ENCODE assay signal across 6 cellular contexts in genomic region chr6:149460249-149460648, GRCh38. TPM values are rescaled to one million over a fixed set of nuclear protein-coding genes. Genes with fewer than 3 reads are reported as not detected.
DNase-seq lines count a peak whose midpoint lies in the region; ATAC-seq, FAIRE-seq and TF ChIP-seq lines count a peak whose summit lies in the region.
"Not testable (repeated sequence)": the region's sequence is repeated elsewhere in the genome, so short reads cannot be mapped to it uniquely, and the experiment has no call there.

No MANE protein-coding gene starts in this region.

- H3K27ac Mint-ChIP-seq in CD4-positive, alpha-beta T cell: peak overlapping the region; percentile 51
- peak overlapping the region; percentile 54 for H3K27ac Mint-ChIP-seq in activated T-helper 17 cell treated with anti-CD3 and anti-CD28 coated beads, Interleukin-2, amount 50 U/mL, for 72 hours
- not testable (repeated sequence) for H3K27ac Mint-ChIP-seq in astrocyte (ENCODE audit: unreplicated experiment)

- POLR2A ChIA-PET in CD4-positive, alpha-beta T cell (lab: Charles Lee): not testable (repeated sequence)

- not testable (repeated sequence) for H3K4me1 ChIP-seq in astrocyte (ENCODE audit: insufficient read depth, low read length); right cardiac atrium (ENCODE audit: control insufficient read depth, insufficient read depth, low read length); upper lobe of right lung

- H3K4me3 ChIP-seq in astrocyte (ENCODE audit: insufficient read depth, low read depth, low read length); right cardiac atrium (ENCODE audit: low read length); upper lobe of right lung: not testable (repeated sequence)

- H3K9me3 ChIP-seq in CD4-positive, alpha-beta T cell (ENCODE audit: control insufficient read depth, low read length); astrocyte (ENCODE audit: insufficient read depth, low read depth, low read length); right cardiac atrium (ENCODE audit: control insufficient read depth, low read length); upper lobe of right lung: not testable (repeated sequence)

- H4K20me1 ChIP-seq in astrocyte (ENCODE audit: insufficient read depth, low read length): not testable (repeated sequence)

- 61% methylated on average over 3 of the region's 3 CpGs for WGBS in right cardiac atrium

- not testable (repeated sequence) for ATAC-seq in CD4-positive, alpha-beta T cell (ENCODE audit: poor library complexity); activated T-helper 17 cell treated with anti-CD3 and anti-CD28 coated beads, Interleukin-2, amount 50 U/mL, for 72 hours (replicated peaks)
- ATAC-seq in right cardiac atrium: peak in 1 of 2 donors; percentile 33
- ATAC-seq in upper lobe of right lung: peak; percentile 43

- peaks cover 19% of the 10 kb centered on the region for H3K4me1 Mint-ChIP-seq in CD4-positive, alpha-beta T cell (ENCODE audit: low read depth)
- H3K4me1 Mint-ChIP-seq in activated T-helper 17 cell treated with anti-CD3 and anti-CD28 coated beads, Interleukin-2, amount 50 U/mL, for 72 hours: peaks cover 45% of the 10 kb centered on the region
- H3K4me1 Mint-ChIP-seq in astrocyte (ENCODE audit: low read depth, unreplicated experiment): not testable (repeated sequence)

- FAIRE-seq in astrocyte (lab: Jason Lieb, UNC): not testable (repeated sequence)

- intact Hi-C loops in CD4-positive, alpha-beta T cell (cut with DNase I, micrococcal nuclease): loop anchor here in 1 of 2 experiments (10.0 kb wide), 1 partner anchor 55 kb away; no protein-coding TSS in a partner anchor
- intact Hi-C loops in right cardiac atrium (cut with DNase I); posterior vena cava (cut with DNase I); upper lobe of right lung (cut with DNase I): not testable (repeated sequence)

- CTCF ChIA-PET in CD4-positive, alpha-beta T cell (lab: Charles Lee): not testable (repeated sequence)

- H3K79me2 ChIP-seq in astrocyte (ENCODE audit: insufficient read depth, low read length): not testable (repeated sequence)

- H3K27me3 ChIP-seq in CD4-positive, alpha-beta T cell (ENCODE audit: control insufficient read depth, insufficient read depth, low read length); astrocyte (ENCODE audit: insufficient read depth, low read length); right cardiac atrium (ENCODE audit: control insufficient read depth, insufficient read depth); upper lobe of right lung: not testable (repeated sequence)

- H3K9me3 Mint-ChIP-seq in CD4-positive, alpha-beta T cell; activated T-helper 17 cell treated with anti-CD3 and anti-CD28 coated beads, Interleukin-2, amount 50 U/mL, for 72 hours; astrocyte (ENCODE audit: unreplicated experiment): not testable (repeated sequence)

- H3K4me3 Mint-ChIP-seq in CD4-positive, alpha-beta T cell; activated T-helper 17 cell treated with anti-CD3 and anti-CD28 coated beads, Interleukin-2, amount 50 U/mL, for 72 hours; astrocyte (ENCODE audit: unreplicated experiment): not testable (repeated sequence)

- not testable (repeated sequence) for H3K27ac ChIP-seq in CD4-positive, alpha-beta T cell (ENCODE audit: low read depth, low read length); right cardiac atrium (ENCODE audit: low read length); upper lobe of right lung
- H3K27ac ChIP-seq in astrocyte (ENCODE audit: low read depth, low read length): peak overlapping the region; percentile 8

- not testable (repeated sequence) for H3K36me3 ChIP-seq in astrocyte (ENCODE audit: insufficient read depth, low read length); upper lobe of right lung

- H3K9ac ChIP-seq in astrocyte (ENCODE audit: low read length): not testable (repeated sequence)

- not testable (repeated sequence) for TF ChIP-seq CTCF in CD4-positive, alpha-beta T cell (IDR thresholded peaks at IDR 0.05); astrocyte (IDR thresholded peaks at IDR 0.05; ENCODE audit: insufficient read depth, low read depth, low read length); upper lobe of right lung (IDR thresholded peaks at IDR 0.05)

- H2AFZ ChIP-seq in astrocyte (ENCODE audit: low read depth, low read length): not testable (repeated sequence)

- peaks cover 83% of the 10 kb centered on the region for H3K36me3 Mint-ChIP-seq in CD4-positive, alpha-beta T cell (ENCODE audit: low read depth)
- H3K36me3 Mint-ChIP-seq in activated T-helper 17 cell treated with anti-CD3 and anti-CD28 coated beads, Interleukin-2, amount 50 U/mL, for 72 hours (ENCODE audit: low read depth): peaks cover 100% of the 10 kb centered on the region
- H3K36me3 Mint-ChIP-seq in astrocyte (ENCODE audit: low read depth, unreplicated experiment): not testable (repeated sequence)

- DNase-seq in CD4-positive, alpha-beta T cell; astrocyte (ENCODE audit: low read depth); upper lobe of right lung: not testable (repeated sequence)
- peak in 2 of 3 donors; percentile 30 to 71 for DNase-seq in right cardiac atrium
- peak; percentile 6 for DNase-seq in posterior vena cava (ENCODE audit: low spot score)

- not testable (repeated sequence) for H3K4me2 ChIP-seq in astrocyte (ENCODE audit: low read length)

- H3K27me3 Mint-ChIP-seq in CD4-positive, alpha-beta T cell; activated T-helper 17 cell treated with anti-CD3 and anti-CD28 coated beads, Interleukin-2, amount 50 U/mL, for 72 hours: not testable (repeated sequence)
- H3K27me3 Mint-ChIP-seq in astrocyte (ENCODE audit: low read depth, unreplicated experiment): peaks cover 17% of the 10 kb centered on the region

RNA-seq across cellular contexts. Expression of gene ZC3H12D, which starts 24.6 kb away (rescaled TPM):
- total RNA-seq in CD4-positive, alpha-beta T cell: 10 to 100 TPM; 70.2 to 71.0 TPM
- 100 to 1,000 TPM; 117 to 254 TPM for total RNA-seq in activated T-helper 17 cell treated with anti-CD3 and anti-CD28 coated beads, Interleukin-2, amount 50 U/mL, for 72 hours
- total RNA-seq in astrocyte (0.05 and 0.10 TPM in 2 replicates), right cardiac atrium (1 to 10 TPM in 1 of 4 donors, under 1 TPM in 3; 0.48 to 1.1 (median 0.64) TPM), posterior vena cava (1 to 10 TPM; 1.8 to 2.2 TPM), upper lobe of right lung (2.1 TPM)
- polyA plus RNA-seq in right cardiac atrium: 0.34 TPM

Comparison
In these comparisons a context has a peak if more than half of its experiments do, and no peak if none do; other contexts are left out.
1. RNA of gene ZC3H12D, which starts 24.6 kb away (total RNA-seq): 117 to 254 TPM in activated T-helper 17 cell treated with anti-CD3 and anti-CD28 coated beads, Interleukin-2, amount 50 U/mL, for 72 hours and 70.2 to 71.0 TPM in CD4-positive, alpha-beta T cell; 1.8 to 2.2 TPM in posterior vena cava, 2.1 TPM in upper lobe of right lung (single experiment), 0.48 to 1.1 TPM in right cardiac atrium and 0.05 to 0.10 TPM in astrocyte; every median in the first group is over 10 times any median in the second.